2 cellular contexts compared by ENCODE assay signal in the genomic region with DNA sequence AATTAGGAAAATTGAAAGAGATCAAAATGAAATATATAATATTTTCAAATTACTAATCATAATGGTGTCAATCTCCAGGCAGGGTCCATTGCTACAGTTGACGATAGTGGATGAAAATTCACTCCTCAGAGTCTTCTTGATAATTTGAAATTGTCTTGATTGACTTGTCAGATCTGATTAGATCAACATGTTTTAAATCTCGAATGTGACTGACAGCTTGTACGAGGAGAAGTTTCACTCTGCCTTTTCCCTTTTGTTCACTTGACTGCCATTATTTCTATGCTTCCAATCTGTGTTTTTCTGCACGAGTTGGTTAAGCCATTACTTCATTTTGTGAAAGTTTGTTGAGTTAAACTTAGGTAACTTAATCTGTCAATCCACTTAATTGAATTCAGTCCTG. TPM values are rescaled to one million over a fixed set of nuclear protein-coding genes. Genes with fewer than 3 reads are reported as not detected.
"Had no signal": no experiment of that assay in that cellular context is flagged by ENCODE, and none has a peak within 500 bp of the region (broad histone marks: within the 10 kb centered on the region; RNA-seq: fewer than 3 reads in every experiment).

No MANE protein-coding gene starts in this region.

RNA-seq across cellular contexts. Expression of gene RHD, which starts 3.3 kb away (rescaled TPM):
- total RNA-seq: GM23248, IMR-90 had no signal
- polyA plus RNA-seq: IMR-90 had no signal
